19 cellular contexts compared by ENCODE assay signal in genomic region chr10:111107023-111107422, GRCh38. TPM values are rescaled to one million over a fixed set of nuclear protein-coding genes. Genes with fewer than 3 reads are reported as not detected.
DNase-seq lines count a peak whose midpoint lies in the region; ATAC-seq, FAIRE-seq and TF ChIP-seq lines count a peak whose summit lies in the region.
"Had no signal": no experiment of that assay in that cellular context is flagged by ENCODE, and none has a peak within 500 bp of the region (broad histone marks: within the 10 kb centered on the region; RNA-seq: fewer than 3 reads in every experiment).

No MANE protein-coding gene starts in this region.

- H3K4me2 ChIP-seq in H9 (ENCODE audit: insufficient read depth, insufficient read length, low read length) (no peak overlapping the region), K562 (ENCODE audit: insufficient read depth, low read length) (no peak overlapping the region)
- H3K4me2 ChIP-seq: BLaER1 had no signal

- no peak overlapping the region for H3T11ph ChIP-seq in H9 (ENCODE audit: low read length)

- no peaks in the 10 kb centered on the region; a peak in 1 of 5 replicates for H3K9me3 Mint-ChIP-seq in H9

- DNase-seq in H9 (peak; percentile 59), K562 (ENCODE audit: extremely low read depth in 1 of 4, low spot score in 3 of 4) (peak in 2 of 4 experiments; percentile 8 to 9), iPS-NIHi7 (ENCODE audit: extremely low spot score) (peak; percentile 61), stomach (peak; percentile 62), spleen (no peak), NCI-H526 (lab: John Stamatoyannopoulos, UW) (no peak)
- DNase-seq: HCEC 1CT, KG1, NCI-H1048, NCI-H1694, NCI-H345, NCI-H748 treated with DMSO at 0.1 percent for 48 hours, SHP77 had no signal

- no peak overlapping the region for H4K5ac ChIP-seq in H9 (ENCODE audit: insufficient read length, low read depth, low read length)

- TF ChIP-seq POLR2A in K562 (conservative IDR thresholded peaks at IDR 0.05) (no peak), stomach (IDR thresholded peaks at IDR 0.05) (no peak), spleen (IDR thresholded peaks at IDR 0.05) (no peak)

- no peak overlapping the region for H4K91ac ChIP-seq in H9 (ENCODE audit: insufficient read length, low read depth, low read length)

- H3K23ac ChIP-seq in H9 (ENCODE audit: insufficient read length, low read depth, low read length), result no peak overlapping the region

- H2BK12ac ChIP-seq in H9 (ENCODE audit: insufficient read length, low read depth, low read length), result no peak overlapping the region

- no CpG with 5 or more reads among the region's 4 CpGs for WGBS in H9 (ENCODE audit: extremely low coverage, insufficient read length, low lambda C conversion rate)
- WGBS in K562 (ENCODE audit: insufficient coverage, low coverage, missing lambda C conversion rate), result 0% methylated on average over 4 of the region's 4 CpGs
- 65 to 81% (median 70%) methylated on average over 4 of the region's 4 CpGs for WGBS in stomach, 5 donors
- WGBS in spleen, 5 donors, result 68 to 87% (median 78%) methylated on average over 4 of the region's 4 CpGs

- H2BK20ac ChIP-seq in H9 (ENCODE audit: low read depth, low read length, poor library complexity, severe bottlenecking), result no peak overlapping the region

- no peaks in the 10 kb centered on the region for H4K20me1 ChIP-seq in H9 (ENCODE audit: control insufficient read depth, insufficient read depth, insufficient read length)
- no peaks in the 10 kb centered on the region for H4K20me1 ChIP-seq in K562 (replicated peaks; ENCODE audit: control insufficient read depth, insufficient read depth, low read length)
- H4K20me1 ChIP-seq: BLaER1 had no signal

- H3K4me1 Mint-ChIP-seq in H9, result peaks cover 3 to 5% of the 10 kb centered on the region in 2 experiments

- H2AK5ac ChIP-seq in H9 (ENCODE audit: insufficient read length, low read length), result no peak overlapping the region

- peak in 1 of 2 experiments; percentile 13; a peak in 1 of 4 replicates for TF ChIP-seq RAD21 in K562 (CRISPR knock-in tag; conservative IDR thresholded peaks at IDR 0.05 in 1 of 2, IDR thresholded peaks at IDR 0.05 in 1 of 2)

- no peaks in the 10 kb centered on the region for H3K23me2 ChIP-seq in H9 (ENCODE audit: insufficient read length, low read depth, low read length, poor library complexity, severe bottlenecking)

- TF ChIP-seq CTCF in H9 (conservative IDR thresholded peaks at IDR 0.05), result peak; percentile 46; the same call in 1 of the 3 replicates
- peak; percentile 19 to 30 (median 24); a peak in 2 of 6 replicates for TF ChIP-seq CTCF in K562 (IDR thresholded peaks at IDR 0.05 in 2 of 3, conservative IDR thresholded peaks at IDR 0.05 in 1 of 3; ENCODE audit: insufficient read depth in 2 of 3, low read depth in 1 of 3, low read length in 3 of 3)
- TF ChIP-seq CTCF in stomach (IDR thresholded peaks at IDR 0.05), result no peak
- no peak for TF ChIP-seq CTCF in spleen (IDR thresholded peaks at IDR 0.05 in 8 of 11, conservative IDR thresholded peaks at IDR 0.05 in 3 of 11)

- no peak overlapping the region for H3K56ac ChIP-seq in H9 (ENCODE audit: insufficient read length, low read depth, low read length)

- no peak for FAIRE-seq in K562 (lab: Jason Lieb, UNC)
- FAIRE-seq: RCC 7860 had no signal

- no peaks in the 10 kb centered on the region for H3K27me3 ChIP-seq in H9 (ENCODE audit: insufficient read depth, low read length)
- peaks cover 0 to 15% of the 10 kb centered on the region in 2 experiments; a peak in 3 of 5 replicates for H3K27me3 ChIP-seq in K562 (ENCODE audit: control insufficient read depth in 2 of 2, insufficient read depth in 2 of 2, low read length in 2 of 2)
- H3K27me3 ChIP-seq in stomach, result no peaks in the 10 kb centered on the region
- peaks cover 0 to 11% (median 0%) of the 10 kb centered on the region in 7 donors for H3K27me3 ChIP-seq in spleen (replicated peaks in 1 of 7)
- H3K27me3 ChIP-seq: BLaER1 had no signal

- H2BK15ac ChIP-seq in H9 (ENCODE audit: low read depth, low read length), result no peak overlapping the region

- no peak overlapping the region for H2AFZ ChIP-seq in H9 (ENCODE audit: low read length)
- H2AFZ ChIP-seq in K562 (ENCODE audit: low read depth, low read length), result no peak overlapping the region

- peaks cover 9% of the 10 kb centered on the region for H3K27me3 Mint-ChIP-seq in H9 (ENCODE audit: low read depth)

- CTCF ChIA-PET in K562 (lab: Yijun Ruan, JAX; ENCODE audit: low intra/inter-chr PET ratio), result no interaction called here

- H3K4me1 ChIP-seq in H9 (ENCODE audit: insufficient read depth, low read length) (no peaks in the 10 kb centered on the region), K562 (replicated peaks in 1 of 2; ENCODE audit: control insufficient read depth in 2 of 2, insufficient read depth in 2 of 2, low read length in 2 of 2) (no peaks in the 10 kb centered on the region; a peak in 1 of 5 replicates), stomach (peaks cover 3 to 25% (median 5%) of the 10 kb centered on the region in 4 donors), spleen (no peaks in the 10 kb centered on the region)
- H3K4me1 ChIP-seq: BLaER1 had no signal

- no peak overlapping the region for H3K14ac ChIP-seq in H9 (ENCODE audit: insufficient read depth, low read length)

- H3K36me3 Mint-ChIP-seq in H9 (ENCODE audit: insufficient read depth in 1 of 3, low read depth in 3 of 3), result no peaks in the 10 kb centered on the region; a peak in 1 of 7 replicates

- no peak overlapping the region for H3K27ac Mint-ChIP-seq in H9

- H3K4ac ChIP-seq in H9 (ENCODE audit: low read depth, low read length), result no peak overlapping the region

- intact Hi-C loops in K562 (cut with micrococcal nuclease), result no loop called here
- intact Hi-C loops in stomach (cut with DNase I; ENCODE audit: low total_unique reads), result no loop called here
- intact Hi-C loops in spleen (cut with DNase I; ENCODE audit: low total_unique reads), result no loop called here

- POLR2A ChIA-PET in K562 (lab: Yijun Ruan, JAX), result interaction anchor here (0.6 kb wide), 1 partner anchor 144 kb away, joined by 3 read pairs; no protein-coding TSS in a partner anchor

- H3K79me1 ChIP-seq in H9 (ENCODE audit: insufficient read depth, low read depth, low read length, poor library complexity, severe bottlenecking), result no peaks in the 10 kb centered on the region

- H2BK120ac ChIP-seq in H9 (ENCODE audit: low read depth, low read length, poor library complexity, severe bottlenecking), result no peak overlapping the region

- no peaks in the 10 kb centered on the region for H3K9me1 ChIP-seq in K562 (ENCODE audit: control insufficient read depth, insufficient read depth, low read length)

- in situ Hi-C loops in K562 (cut with MboI), result no loop called here

- no peak overlapping the region for H3K4me3 Mint-ChIP-seq in H9

- H3K36me3 ChIP-seq in K562 (ENCODE audit: control insufficient read depth, insufficient read depth, low read length) (no peaks in the 10 kb centered on the region), stomach (no peaks in the 10 kb centered on the region), spleen (no peaks in the 10 kb centered on the region)
- H3K36me3 ChIP-seq: BLaER1 had no signal

- no peak overlapping the region for H3K4me3 ChIP-seq in K562
- H3K4me3 ChIP-seq in stomach, result no peak overlapping the region
- no peak overlapping the region for H3K4me3 ChIP-seq in spleen
- H3K4me3 ChIP-seq: BLaER1 had no signal

- no peak overlapping the region for H4K8ac ChIP-seq in H9 (replicated peaks; ENCODE audit: insufficient read length, low read depth, low read length)

- H3K79me2 ChIP-seq in H9 (ENCODE audit: insufficient read depth, low read length) (no peaks in the 10 kb centered on the region), K562 (ENCODE audit: control insufficient read depth, insufficient read depth, low read length) (no peaks in the 10 kb centered on the region)

- peak; percentile 75 for ATAC-seq in K562
- no peak for ATAC-seq in GM18498 (IDR thresholded peaks at IDR 0.05; ENCODE audit: unreplicated experiment)

- H3K18ac ChIP-seq in H9 (ENCODE audit: insufficient read length, low read depth, low read length), result no peak overlapping the region

- H3K9ac ChIP-seq in H9 (ENCODE audit: extremely low read depth, insufficient read length, low read length) (no peak overlapping the region), K562 (ENCODE audit: insufficient read depth in 1 of 2, low read depth in 2 of 2, low read length in 2 of 2) (no peak overlapping the region)
- H3K9ac ChIP-seq: BLaER1 had no signal

- TF ChIP-seq EP300 in K562 (IDR thresholded peaks at IDR 0.05; ENCODE audit: low read length) (no peak), stomach (IDR thresholded peaks at IDR 0.05) (no peak)

- H2BK5ac ChIP-seq in H9 (ENCODE audit: insufficient read length, low read length), result no peak overlapping the region

- BruUV-seq in K562 (replicated peaks; lab: Mats Ljungman, UMichigan), result no TSS peak

- H3K27ac ChIP-seq in H9 (ENCODE audit: insufficient read length, low read depth, low read length), result no peak overlapping the region
- no peak overlapping the region for H3K27ac ChIP-seq in K562 (ENCODE audit: extremely low read depth, low read depth, low read length)
- no peak overlapping the region for H3K27ac ChIP-seq in stomach
- H3K27ac ChIP-seq in spleen, result no peak overlapping the region
- H3K27ac ChIP-seq: BLaER1 had no signal

- H3K9me3 ChIP-seq in H9 (ENCODE audit: control insufficient read depth, low read depth, low read length) (no peaks in the 10 kb centered on the region), K562 (replicated peaks; ENCODE audit: control insufficient read depth, insufficient read depth, low read depth, low read length) (no peaks in the 10 kb centered on the region), stomach (no peaks in the 10 kb centered on the region), spleen (no peaks in the 10 kb centered on the region)
- H3K9me3 ChIP-seq: BLaER1 had no signal

RNA-seq across cellular contexts. Expression of gene ADRA2A, which starts 30.2 kb away (rescaled TPM):
- total RNA-seq in H9 (2021) (1.4 and 1.5 TPM in 2 replicates), K562 (2014; rRNA removed) (not detected in 2 replicates), K562 (2014; rRNA removed; fragmentation: Illumina TruSeq; extraction: Trizol) (not detected in 2 replicates), K562 (2015; rRNA removed; fragmentation: Illumina TruSeq; extraction: Trizol) (not detected in 2 replicates), K562 (2021) (not detected in 2 replicates), stomach (1 to 10 TPM in 2 of 5 donors, under 1 TPM in 2, not detected in 1; 0.58 to 4.9 (median 1.2) TPM), spleen (10 to 100 TPM in 5 of 7 donors, 1 to 10 TPM in 2; 7.1 to 48.1 (median 13.8) TPM)
- not detected in 2 replicates for total RNA-seq in K562 (2011; cell fraction: chromatin; rRNA removed; ENCODE audit: low replicate concordance)
- not detected in 2 replicates for total RNA-seq in K562 (2011; cell fraction: nucleolus; rRNA removed)
- total RNA-seq in K562 (2011; cell fraction: nucleoplasm; rRNA removed), result not detected in 2 replicates
- polyA plus RNA-seq in K562 (2011; rRNA removed) (not detected in 2 replicates), K562 (2014; fragmentation: Illumina TruSeq; extraction: Trizol) (not detected in 2 replicates), K562 (2014; fragmentation: Nextera tagmentation; extraction: Ambion mirVana) (not detected), K562 (2014; rRNA removed) (not detected in 2 replicates), stomach (under 1 TPM; 0.25 to 0.65 (median 0.31) TPM), spleen (1 to 10 TPM in 1 of 3 donors, under 1 TPM in 2; 0.35 to 1.2 (median 0.74) TPM)
- polyA plus RNA-seq in K562 (2011; cell fraction: cytosol; rRNA removed), result not detected in 2 replicates
- not detected in 2 replicates for polyA plus RNA-seq in K562 (2011; cell fraction: nucleus; rRNA removed)
- polyA plus RNA-seq in K562 (2012), result not detected in 2 replicates
- polyA minus RNA-seq in K562 (2011; rRNA and poly(A)+ RNA removed), result not detected in 2 replicates
- polyA minus RNA-seq in K562 (2011; cell fraction: cytosol; rRNA and poly(A)+ RNA removed), result not detected in 2 replicates
- not detected in 2 replicates for polyA minus RNA-seq in K562 (2011; cell fraction: nucleus; rRNA and poly(A)+ RNA removed)
- total RNA-seq: Daoy, M059J had no signal
- polyA plus RNA-seq: AG04450 had no signal

Comparison
In these comparisons a context has a peak if more than half of its experiments do, and no peak if none do; other contexts are left out.
1. DNase-seq: peak in H9 (single experiment), iPS-NIHi7 (single experiment) and stomach (single experiment); none in spleen (single experiment) and NCI-H526 (0 of 2).
2. CTCF ChIP-seq: peak in H9 (single experiment) and K562 (3 of 3); none in stomach (0 of 7) and spleen (0 of 11).